Comparison of ENCODE assay signal across 19 cellular contexts in genomic region chr4:122038896-122039295, GRCh38.
"Had no signal": no experiment of that assay in that cellular context is flagged by ENCODE, and none has a peak within 500 bp of the region (broad histone marks: within the 10 kb centered on the region; RNA-seq: fewer than 3 reads in every experiment).

No MANE protein-coding gene starts in this region.

- H3K4me3 ChIP-seq: lower lobe of right lung, sigmoid colon, spleen, thoracic aorta, upper lobe of right lung had no signal

- H3K36me3 ChIP-seq: lower lobe of right lung, sigmoid colon, spleen, thoracic aorta, upper lobe of right lung had no signal

- ATAC-seq: activated CD8-positive, alpha-beta T cell treated with anti-CD3 and anti-CD28 coated beads for 36 hours; activated T-helper 17 cell treated with anti-CD3 and anti-CD28 coated beads, Interleukin-2, amount 50 U/mL, for 72 hours; left cardiac atrium; lower lobe of right lung; stimulated activated naive B cell treated with anti-CD40 and anti-IgM and Interleukin-4, amounts not matched to agents 10 μg/mL and 1 μg/mL and 100 μg/mL, for 72 hours; upper lobe of right lung had no signal

- DNase-seq: activated CD4-positive, alpha-beta T cell treated with anti-CD3 and anti-CD28 coated beads, Interleukin-2, amount 10 ng/mL, durations not matched to agents 24 days and 14 days; activated CD8-positive, alpha-beta T cell treated with anti-CD3 and anti-CD28 coated beads for 36 hours; activated naive CD4-positive, alpha-beta T cell; activated naive CD8-positive, alpha-beta T cell treated with anti-CD3 and anti-CD28 coated beads, Interleukin-2, amount 10 ng/mL, durations not matched to agents 7 days and 5 days; activated T-cell treated with anti-CD3 and anti-CD28 coated beads, Interleukin-2, amount 50 U/mL, for 1 hour; amygdala; dermis blood vessel endothelial cell; effector memory CD4-positive, alpha-beta T cell; foreskin fibroblast; hippocampal formation; left cardiac atrium; lower lobe of right lung; nephron progenitor cell; sigmoid colon; spleen; stimulated activated naive B cell treated with anti-CD40 and anti-IgM and Interleukin-4, amounts not matched to agents 10 μg/mL and 1 μg/mL and 100 μg/mL, for 72 hours; upper lobe of right lung had no signal

- H3K27ac ChIP-seq: lower lobe of right lung, sigmoid colon, spleen, thoracic aorta, upper lobe of right lung had no signal

- H3K27me3 ChIP-seq: sigmoid colon, spleen, upper lobe of right lung had no signal

- H3K9me3 ChIP-seq: lower lobe of right lung, sigmoid colon, spleen, thoracic aorta, upper lobe of right lung had no signal

- H3K4me1 ChIP-seq: lower lobe of right lung, sigmoid colon, spleen, upper lobe of right lung had no signal
